Comparison of ENCODE assay signal across 16 cellular contexts in the genomic region with DNA sequence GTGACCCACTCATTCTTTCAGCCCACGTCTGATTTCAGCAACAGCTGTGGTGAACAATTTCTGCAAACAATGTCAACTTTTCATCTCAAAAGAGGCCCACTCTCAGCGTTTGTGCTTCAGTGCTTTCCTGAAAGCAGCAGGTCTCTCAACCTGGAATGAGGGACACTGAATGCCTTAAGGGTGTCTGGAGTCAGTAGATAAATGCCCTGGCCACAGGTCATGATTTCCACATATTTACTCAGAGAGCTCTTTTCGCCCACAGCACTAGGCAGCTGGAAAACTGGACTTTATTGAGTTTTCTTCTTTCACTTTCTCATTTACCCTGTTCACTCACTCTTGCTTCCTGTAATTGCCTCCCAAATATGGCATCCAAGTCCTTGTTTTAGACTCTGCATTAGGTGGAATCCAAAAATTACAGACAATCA. TPM values are rescaled to one million over a fixed set of nuclear protein-coding genes. Genes with fewer than 3 reads are reported as not detected.
A peak's percentile ranks its signal among the peaks of the same experiment; 100 is the strongest.
DNase-seq lines count a peak whose midpoint lies in the region; ATAC-seq and TF ChIP-seq lines count a peak whose summit lies in the region.
"Had no signal": no experiment of that assay in that cellular context is flagged by ENCODE, and none has a peak within 500 bp of the region (broad histone marks: within the 10 kb centered on the region; RNA-seq: fewer than 3 reads in every experiment).

No MANE protein-coding gene starts in this region.

- TF ChIP-seq POLR2A in Peyer's patch (IDR thresholded peaks at IDR 0.05) = no peak

- DNase-seq in cardiac muscle cell (ENCODE audit: low read depth in 1 of 2, low spot score in 1 of 2) = peak in 1 of 2 donors; percentile 34
- no peak for DNase-seq in right atrium auricular region (ENCODE audit: low spot score)
- peak; percentile 14 for DNase-seq in NCI-H226
- DNase-seq in anterior cingulate cortex (lab: John Stamatoyannopoulos, UW) = no peak
- no peak for DNase-seq in Peyer's patch
- DNase-seq: 8988T; activated B cell treated with CpG ODN at 0.5 μM for 24 hours; activated effector memory CD4-positive, alpha-beta T cell treated with Interleukin-2 at 50 U/mL for 16 hours; dorsolateral prefrontal cortex; NCI-H1105 treated with DMSO at 0.1 percent for 48 hours; tibial artery had no signal

- H3K36me3 ChIP-seq in cardiac muscle cell (no peaks in the 10 kb centered on the region), right atrium auricular region (no peaks in the 10 kb centered on the region), urinary bladder (ENCODE audit: insufficient read depth) (no peaks in the 10 kb centered on the region), Peyer's patch (no peaks in the 10 kb centered on the region)
- H3K36me3 ChIP-seq: tibial artery had no signal

- no peak overlapping the region for H3K4me3 ChIP-seq in cardiac muscle cell
- H3K4me3 ChIP-seq in right atrium auricular region = no peak overlapping the region
- no peak overlapping the region for H3K4me3 ChIP-seq in urinary bladder (ENCODE audit: low read depth, low read length)
- no peak overlapping the region for H3K4me3 ChIP-seq in Peyer's patch
- H3K4me3 ChIP-seq: dorsolateral prefrontal cortex, tibial artery had no signal

- 27% methylated on average over 3 of the region's 3 CpGs for WGBS in urinary bladder

- no peaks in the 10 kb centered on the region for H3K27me3 ChIP-seq in cardiac muscle cell
- H3K27me3 ChIP-seq in right atrium auricular region = peaks cover 0 to 3% of the 10 kb centered on the region in 2 donors
- no peaks in the 10 kb centered on the region for H3K27me3 ChIP-seq in Peyer's patch
- H3K27me3 ChIP-seq: dorsolateral prefrontal cortex, tibial artery had no signal

- H3K4me1 ChIP-seq in cardiac muscle cell (ENCODE audit: low read depth) = peaks cover 23% of the 10 kb centered on the region
- H3K4me1 ChIP-seq in right atrium auricular region = no peaks in the 10 kb centered on the region
- no peaks in the 10 kb centered on the region for H3K4me1 ChIP-seq in urinary bladder (ENCODE audit: insufficient read depth)
- H3K4me1 ChIP-seq in Peyer's patch = no peaks in the 10 kb centered on the region
- H3K4me1 ChIP-seq: tibial artery had no signal

- TF ChIP-seq CTCF in cardiac muscle cell (IDR thresholded peaks at IDR 0.05; ENCODE audit: low read depth, low read length) (no peak), right atrium auricular region (IDR thresholded peaks at IDR 0.05) (no peak), Peyer's patch (IDR thresholded peaks at IDR 0.05) (no peak)

- H3K9me3 ChIP-seq in cardiac muscle cell (ENCODE audit: low read depth) (no peaks in the 10 kb centered on the region), right atrium auricular region (no peaks in the 10 kb centered on the region), Peyer's patch (no peaks in the 10 kb centered on the region)
- H3K9me3 ChIP-seq: tibial artery had no signal

- H3K27ac ChIP-seq in cardiac muscle cell (peak overlapping the region; percentile 59), right atrium auricular region (no peak overlapping the region), urinary bladder (ENCODE audit: low read depth) (peak overlapping the region; percentile 38), Peyer's patch (no peak overlapping the region)
- H3K27ac ChIP-seq: dorsolateral prefrontal cortex, RWPE1, tibial artery had no signal

- ATAC-seq in HG02759 (IDR thresholded peaks at IDR 0.05; ENCODE audit: unreplicated experiment) (peak; percentile 80), HG03457 (IDR thresholded peaks at IDR 0.05; ENCODE audit: unreplicated experiment) (no peak)
- ATAC-seq: natural killer cell treated with Interleukin-12 subunit alpha and Interleukin-12 subunit beta and Interleukin-15 and Interleukin-18, amount 100 ng/mL, for 72 hours had no signal

RNA-seq across cellular contexts. Expression of a gene that starts 52.8 kb away (rescaled TPM):
- 12.4 and 13.5 TPM in 2 replicates for total RNA-seq in cardiac muscle cell
- 22.2 and 34.1 TPM in 2 replicates for polyA plus RNA-seq in cardiac muscle cell
- total RNA-seq in right atrium auricular region = not detected
- 3.3 TPM for total RNA-seq in urinary bladder
- 1.6 TPM for polyA plus RNA-seq in urinary bladder
- total RNA-seq in Peyer's patch = not detected
- total RNA-seq: activated B cell treated with CpG ODN at 0.5 μM for 24 hours; natural killer cell treated with Interleukin-12 subunit alpha and Interleukin-12 subunit beta and Interleukin-15 and Interleukin-18, amount 100 ng/mL, for 72 hours had no signal

Comparison
In these comparisons a context has a peak if more than half of its experiments do, and no peak if none do; other contexts are left out.
1. H3K27ac ChIP-seq: peak in cardiac muscle cell (single experiment) and urinary bladder (single experiment); none in right atrium auricular region (0 of 2) and Peyer's patch (0 of 4).